9 cellular contexts compared by ENCODE assay signal in genomic region chr7:1503390-1503789, GRCh38. TPM values are rescaled to one million over a fixed set of nuclear protein-coding genes. Genes with fewer than 3 reads are reported as not detected.
DNase-seq lines count a peak whose midpoint lies in the region; ATAC-seq, FAIRE-seq and TF ChIP-seq lines count a peak whose summit lies in the region.
"Had no signal": no experiment of that assay in that cellular context is flagged by ENCODE, and none has a peak within 500 bp of the region (broad histone marks: within the 10 kb centered on the region; RNA-seq: fewer than 3 reads in every experiment).

No MANE protein-coding gene starts in this region.

- H3K27ac ChIP-seq in 22Rv1: peak overlapping the region; percentile 77
- peak overlapping the region; percentile 77; the same call in 1 of the 2 replicates for H3K27ac ChIP-seq in HUES6 (ENCODE audit: low read depth, low read length)

- DNase-seq in bronchial epithelial cell (ENCODE audit: low read depth): no peak
- peak; percentile 20 to 60 (median 43) for DNase-seq in mucosa of descending colon
- DNase-seq in NCI-H2107 (lab: John Stamatoyannopoulos, UW): no peak
- DNase-seq in D721Med (ENCODE audit: insufficient read length, low spot score): no peak
- DNase-seq in medulla oblongata (ENCODE audit: extremely low spot score): no peak
- DNase-seq: NCI-H524 had no signal

- peaks cover 40% of the 10 kb centered on the region for H3K36me3 ChIP-seq in HUES6 (ENCODE audit: control insufficient read depth, insufficient read depth, low read length)
- peaks cover 17% of the 10 kb centered on the region for H3K36me3 ChIP-seq in bronchial epithelial cell (ENCODE audit: control insufficient read depth, insufficient read depth, low read length)
- H3K36me3 ChIP-seq in mucosa of descending colon (ENCODE audit: low read depth): no peaks in the 10 kb centered on the region

- ATAC-seq in mucosa of descending colon: no peak
- ATAC-seq in HG03342 (IDR thresholded peaks at IDR 0.05; ENCODE audit: unreplicated experiment): no peak

- H3K27me3 ChIP-seq in HUES6 (ENCODE audit: control insufficient read depth, insufficient read depth, low read length) (no peaks in the 10 kb centered on the region), bronchial epithelial cell (ENCODE audit: control insufficient read depth, insufficient read depth, low read length) (no peaks in the 10 kb centered on the region)

- peak overlapping the region; percentile 98 for H3K4me3 ChIP-seq in HUES6 (ENCODE audit: low read depth, low read length)
- H3K4me3 ChIP-seq in bronchial epithelial cell (ENCODE audit: low read depth, low read length): peak overlapping the region; percentile 97
- peak overlapping the region; percentile 83 for H3K4me3 ChIP-seq in mucosa of descending colon

- H3K9ac ChIP-seq in HUES6 (ENCODE audit: low read length): peak overlapping the region; percentile 90

- FAIRE-seq in bronchial epithelial cell (lab: Jason Lieb, UNC): no peak
- no peak for FAIRE-seq in D721Med (lab: Jason Lieb, UNC)

- intact Hi-C loops in mucosa of descending colon (cut with DNase I, micrococcal nuclease): no loop called here

- TF ChIP-seq CTCF in 22Rv1 (IDR thresholded peaks at IDR 0.05): no peak
- no peak for TF ChIP-seq CTCF in bronchial epithelial cell (IDR thresholded peaks at IDR 0.05; ENCODE audit: insufficient read depth, low read length, severe bottlenecking)
- TF ChIP-seq CTCF in mucosa of descending colon (IDR thresholded peaks at IDR 0.05): no peak
- no peak for TF ChIP-seq CTCF in D721Med (IDR thresholded peaks at IDR 0.05; ENCODE audit: insufficient read depth, missing control alignments)

- peaks cover 6% of the 10 kb centered on the region; the same call in 1 of the 2 replicates for H3K4me1 ChIP-seq in HUES6 (ENCODE audit: control insufficient read depth, insufficient read depth, low read length)
- H3K4me1 ChIP-seq in mucosa of descending colon (ENCODE audit: low read depth): peaks cover 6% of the 10 kb centered on the region

- H3K9me3 ChIP-seq in HUES6 (ENCODE audit: control insufficient read depth, insufficient read depth, low read depth, low read length) (no peaks in the 10 kb centered on the region), mucosa of descending colon (no peaks in the 10 kb centered on the region)

RNA-seq across cellular contexts. Expression of gene INTS1, which starts 0.8 kb away (rescaled TPM):
- total RNA-seq in bronchial epithelial cell (18.7 and 21.6 TPM in 2 replicates), mucosa of descending colon (10 to 100 TPM; 79.6 to 94.3 (median 88.0) TPM)

RNA-seq across cellular contexts. Expression of gene MAFK, which starts 27.1 kb away (rescaled TPM):
- total RNA-seq in bronchial epithelial cell (21.8 and 28.7 TPM in 2 replicates), mucosa of descending colon (10 to 100 TPM; 43.6 to 66.2 (median 52.2) TPM)

RNA-seq across cellular contexts. Expression of gene MICALL2, which starts 44.1 kb away (rescaled TPM):
- total RNA-seq in bronchial epithelial cell: 13.7 and 14.2 TPM in 2 replicates
- 10 to 100 TPM; 59.9 to 96.2 (median 94.5) TPM for total RNA-seq in mucosa of descending colon

RNA-seq across cellular contexts. Expression of gene TMEM184A, which starts 52.6 kb away (rescaled TPM):
- total RNA-seq in bronchial epithelial cell (9.0 and 43.8 TPM in 2 replicates), mucosa of descending colon (10 to 100 TPM; 36.7 to 87.9 (median 66.0) TPM)

Comparison
In these comparisons a context has a peak if more than half of its experiments do, and no peak if none do; other contexts are left out.
1. DNase-seq: peak in mucosa of descending colon (3 of 3); none in bronchial epithelial cell (single experiment), NCI-H2107 (single experiment), D721Med (single experiment) and medulla oblongata (single experiment).
2. Peak in every context shown above with its lines, with median percentiles within 50 percentile points of each other: H3K4me3 ChIP-seq.